In the genomic region with DNA sequence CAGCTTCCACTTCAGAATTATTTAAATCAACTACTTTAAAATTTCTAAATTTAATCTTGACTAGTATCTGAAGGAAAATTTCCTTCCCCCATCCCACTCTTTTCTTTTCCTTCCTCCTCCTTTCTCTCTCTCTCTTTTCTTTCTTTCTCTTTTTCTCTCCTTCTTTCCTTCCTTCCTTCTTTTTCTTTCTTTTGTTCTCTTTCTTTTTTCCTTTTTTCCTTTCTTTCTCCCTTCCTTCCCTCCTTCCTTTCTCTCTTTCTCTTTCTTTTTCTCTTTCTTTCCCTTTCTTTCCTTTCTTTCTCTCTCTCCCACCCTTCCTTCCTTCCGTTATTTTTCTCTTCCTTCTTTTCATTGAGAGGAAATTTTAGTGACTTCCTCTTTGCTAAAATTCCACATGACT, we compare ENCODE assay signal across 2 cellular contexts.
TF ChIP-seq lines count a peak whose summit lies in the region.

No MANE protein-coding gene starts in this region.

TF ChIP-seq in SK-N-SH, 30 proteins besides CTCF, POLR2A, EP300 and RAD21 (continued from another document):
- TF ChIP-seq, protein P1, sequence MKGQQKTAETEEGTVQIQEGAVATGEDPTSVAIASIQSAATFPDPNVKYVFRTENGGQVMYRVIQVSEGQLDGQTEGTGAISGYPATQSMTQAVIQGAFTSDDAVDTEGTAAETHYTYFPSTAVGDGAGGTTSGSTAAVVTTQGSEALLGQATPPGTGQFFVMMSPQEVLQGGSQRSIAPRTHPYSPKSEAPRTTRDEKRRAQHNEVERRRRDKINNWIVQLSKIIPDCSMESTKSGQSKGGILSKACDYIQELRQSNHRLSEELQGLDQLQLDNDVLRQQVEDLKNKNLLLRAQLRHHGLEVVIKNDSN (IDR thresholded peaks at IDR 0.05; ENCODE audit: borderline replicate concordance, low read depth): no peak
- no peak for TF ChIP-seq JUND (IDR thresholded peaks at IDR 0.05)
- TF ChIP-seq ZBTB33 (IDR thresholded peaks at IDR 0.05; ENCODE audit: borderline replicate concordance, low read depth): no peak
- no peak for TF ChIP-seq TAF1 (IDR thresholded peaks at IDR 0.05; ENCODE audit: borderline replicate concordance, low read depth, low read length)

TF ChIP-seq in SK-N-SH treated with all-trans-retinoic acid at 6 μM for 48 hours, 23 proteins besides CTCF, POLR2A, EP300 and RAD21 (continued from another document):
- TF ChIP-seq PATZ1 (CRISPR knock-in tag; IDR thresholded peaks at IDR 0.05; ENCODE audit: borderline replicate concordance) (no peak), PPARA (CRISPR knock-in tag; IDR thresholded peaks at IDR 0.05; ENCODE audit: borderline replicate concordance) (no peak), CSDC2 (CRISPR knock-in tag; IDR thresholded peaks at IDR 0.05) (no peak), ZNF70 (CRISPR knock-in tag; IDR thresholded peaks at IDR 0.05) (no peak), CSRNP3 (CRISPR knock-in tag; IDR thresholded peaks at IDR 0.05) (no peak), SNAI2 (CRISPR knock-in tag; IDR thresholded peaks at IDR 0.05) (no peak), ZC3H10 (CRISPR knock-in tag; IDR thresholded peaks at IDR 0.05) (no peak), RARB (CRISPR knock-in tag; IDR thresholded peaks at IDR 0.05) (no peak), ZFP3 (CRISPR knock-in tag; IDR thresholded peaks at IDR 0.05) (no peak), ESRRG (CRISPR knock-in tag; IDR thresholded peaks at IDR 0.05) (no peak), GLIS3 (CRISPR knock-in tag; IDR thresholded peaks at IDR 0.05) (no peak), TCF4 (CRISPR knock-in tag; IDR thresholded peaks at IDR 0.05; ENCODE audit: borderline replicate concordance) (no peak), BACH2 (CRISPR knock-in tag; IDR thresholded peaks at IDR 0.05; ENCODE audit: borderline replicate concordance) (no peak)
